1 cellular context compared by ENCODE assay signal in genomic region chr9:98192503-98193335, GRCh38.
TF ChIP-seq lines count a peak whose summit lies in the region.

TSS of gene CORO2A (minus strand) at chr9:98192637. CDS start at chr9:98157660, 34,977 bp downstream.

TF ChIP-seq in HepG2, 621 proteins besides CTCF, POLR2A, EP300 and RAD21 (continued from another document and continues in another):
- TF ChIP-seq YEATS4 (CRISPR knock-in tag; IDR thresholded peaks at IDR 0.05; ENCODE audit: borderline replicate concordance) (peak; percentile 92; the same call in 1 of the 2 replicates), ZBTB7B (CRISPR knock-in tag; IDR thresholded peaks at IDR 0.05) (peak; percentile 63; the same call in 1 of the 2 replicates), THRA (CRISPR knock-in tag; IDR thresholded peaks at IDR 0.05; ENCODE audit: borderline replicate concordance) (0 out of 2 replicates have a peak, but pooled peaks have one; percentile 38), ARNT (IDR thresholded peaks at IDR 0.05) (no peak), ZBTB8A (CRISPR knock-in tag; IDR thresholded peaks at IDR 0.05; ENCODE audit: borderline replicate concordance, low read depth) (no peak), ZNF333 (CRISPR knock-in tag; IDR thresholded peaks at IDR 0.05; ENCODE audit: borderline replicate concordance) (peak; percentile 89; the same call in 1 of the 2 replicates), ZNF703 (CRISPR knock-in tag; IDR thresholded peaks at IDR 0.05; ENCODE audit: borderline replicate concordance) (peak; percentile 49; the same call in 1 of the 2 replicates), ZMYM3 (CRISPR knock-in tag; IDR thresholded peaks at IDR 0.05) (peak; percentile 68; the same call in 1 of the 2 replicates), PATZ1 (CRISPR knock-in tag; IDR thresholded peaks at IDR 0.05) (peak; percentile 80), ZNF737 (CRISPR knock-in tag; IDR thresholded peaks at IDR 0.05; ENCODE audit: borderline replicate concordance) (no peak), SAFB2 (CRISPR knock-in tag; IDR thresholded peaks at IDR 0.05; ENCODE audit: borderline replicate concordance, low read depth) (peak; percentile 68; the same call in 1 of the 2 replicates), SRSF9 (IDR thresholded peaks at IDR 0.05; ENCODE audit: borderline replicate concordance, insufficient read depth, low read depth, low read length, poor library complexity, severe bottlenecking) (no peak), NCOR1 (IDR thresholded peaks at IDR 0.05; ENCODE audit: borderline replicate concordance, low read length) (0 out of 2 replicates have a peak, but pooled peaks have one; percentile 7), KDM4B (CRISPR knock-in tag; IDR thresholded peaks at IDR 0.05) (peak; percentile 80; the same call in 1 of the 2 replicates), ETS1 (CRISPR knock-in tag; IDR thresholded peaks at IDR 0.05) (no peak), ZNF773 (CRISPR knock-in tag; IDR thresholded peaks at IDR 0.05; ENCODE audit: borderline replicate concordance) (no peak; the same call in 1 of the 2 replicates), ZNF331 (CRISPR knock-in tag; IDR thresholded peaks at IDR 0.05) (0 out of 2 replicates have a peak, but pooled peaks have one; percentile 13), ELK4 (CRISPR knock-in tag; IDR thresholded peaks at IDR 0.05; ENCODE audit: borderline replicate concordance) (no peak), BCL3 (CRISPR knock-in tag; IDR thresholded peaks at IDR 0.05) (peak; percentile 62; the same call in 1 of the 2 replicates), PAXIP1 (CRISPR knock-in tag; conservative IDR thresholded peaks at IDR 0.05) (peak; percentile 45), MYC (CRISPR knock-in tag; IDR thresholded peaks at IDR 0.05; ENCODE audit: borderline replicate concordance) (peak; percentile 89), FUBP1 (CRISPR knock-in tag; IDR thresholded peaks at IDR 0.05; ENCODE audit: borderline replicate concordance) (no peak), KAT2B (IDR thresholded peaks at IDR 0.05; ENCODE audit: borderline replicate concordance, low read depth, low read length) (no peak), MYNN (CRISPR knock-in tag; IDR thresholded peaks at IDR 0.05; ENCODE audit: low read depth) (no peak), RFXAP (CRISPR knock-in tag; IDR thresholded peaks at IDR 0.05; ENCODE audit: borderline replicate concordance) (peak; percentile 82), ISX (CRISPR knock-in tag; conservative IDR thresholded peaks at IDR 0.05) (0 out of 2 replicates have a peak, but pooled peaks have one; percentile 69), NR2F2 (IDR thresholded peaks at IDR 0.05; ENCODE audit: borderline replicate concordance, low read depth) (0 out of 2 replicates have a peak, but pooled peaks have one; percentile 11), CBFB (CRISPR knock-in tag; IDR thresholded peaks at IDR 0.05) (no peak), ZNF263 (CRISPR knock-in tag; IDR thresholded peaks at IDR 0.05) (peak; percentile 88), TAF15 (IDR thresholded peaks at IDR 0.05; ENCODE audit: low read depth, low read length, poor library complexity, severe bottlenecking) (no peak), ZNF777 (CRISPR knock-in tag; IDR thresholded peaks at IDR 0.05) (peak; percentile 81), MED8 (CRISPR knock-in tag; IDR thresholded peaks at IDR 0.05; ENCODE audit: insufficient replicate concordance) (peak; percentile 12), MED13 (CRISPR knock-in tag; IDR thresholded peaks at IDR 0.05) (0 out of 2 replicates have a peak, but pooled peaks have one; percentile 32), GFI1 (CRISPR knock-in tag; IDR thresholded peaks at IDR 0.05; ENCODE audit: borderline replicate concordance) (peak; percentile 77; the same call in 1 of the 2 replicates), ZNF18 (CRISPR knock-in tag; IDR thresholded peaks at IDR 0.05; ENCODE audit: insufficient replicate concordance) (peak; percentile 81), MAX (IDR thresholded peaks at IDR 0.05) (peak; percentile 36; the same call in 1 of the 2 replicates), ZEB1 (IDR thresholded peaks at IDR 0.05; ENCODE audit: insufficient replicate concordance, low read depth) (no peak), ZNF225 (CRISPR knock-in tag; IDR thresholded peaks at IDR 0.05) (no peak), ELF4 (CRISPR knock-in tag; IDR thresholded peaks at IDR 0.05; ENCODE audit: borderline replicate concordance) (no peak), PBX3 (CRISPR knock-in tag; IDR thresholded peaks at IDR 0.05; ENCODE audit: borderline replicate concordance) (no peak), ZNF431 (CRISPR knock-in tag; IDR thresholded peaks at IDR 0.05; ENCODE audit: borderline replicate concordance, low read depth) (no peak), FIP1L1 (IDR thresholded peaks at IDR 0.05; ENCODE audit: borderline replicate concordance, insufficient read depth, low read depth, low read length) (no peak), PHF8 (CRISPR knock-in tag; IDR thresholded peaks at IDR 0.05) (peak; percentile 71; the same call in 1 of the 2 replicates), ZFP91 (CRISPR knock-in tag; IDR thresholded peaks at IDR 0.05; ENCODE audit: borderline replicate concordance) (0 out of 2 replicates have a peak, but pooled peaks have one; percentile 66)
